In the genomic region with DNA sequence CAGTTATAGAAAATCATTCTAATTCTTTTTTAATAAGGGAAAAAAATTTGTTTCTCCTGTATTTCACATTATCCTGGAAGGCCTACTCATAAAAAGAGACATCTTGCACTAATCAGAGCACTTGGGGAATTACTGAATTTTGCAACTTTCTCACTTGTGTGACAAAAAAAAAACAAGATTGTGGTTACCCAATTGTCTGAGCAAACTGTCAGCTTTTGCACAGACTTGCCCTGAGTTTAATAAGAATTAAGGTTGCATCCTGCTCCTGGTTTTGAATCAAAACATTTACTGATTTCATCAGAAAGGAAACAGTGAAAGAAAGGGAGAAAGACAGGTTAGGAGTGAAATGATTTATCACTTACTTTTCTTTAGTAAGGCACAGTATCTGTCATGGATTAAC, we compare ENCODE assay signal across 1 cellular context.
TF ChIP-seq lines count a peak whose summit lies in the region.

No MANE protein-coding gene starts in this region.

TF ChIP-seq in endothelial cell of umbilical vein, 7 proteins besides CTCF, POLR2A, EP300 and RAD21 (continued from another document):
- TF ChIP-seq EZH2 (IDR thresholded peaks at IDR 0.05; ENCODE audit: borderline replicate concordance, low read depth, low read length, severe bottlenecking) (no peak), FOS (IDR thresholded peaks at IDR 0.05; ENCODE audit: borderline replicate concordance, insufficient read depth, low read length) (no peak), POLR2AphosphoS5 (IDR thresholded peaks at IDR 0.05; ENCODE audit: insufficient read depth, low read depth, low read length) (no peak), JUN (IDR thresholded peaks at IDR 0.05; ENCODE audit: borderline replicate concordance, insufficient read depth, insufficient read length, low read depth) (no peak)
